8 cellular contexts compared by ENCODE assay signal in genomic region chr10:18658992-18659783, GRCh38. TPM values are rescaled to one million over a fixed set of nuclear protein-coding genes. Genes with fewer than 3 reads are reported as not detected.
DNase-seq lines count a peak whose midpoint lies in the region; ATAC-seq and TF ChIP-seq lines count a peak whose summit lies in the region.

Gene ARL5B, plus strand, starts transcription at chr10:18659431. Its CDS starts 207 bp downstream, at chr10:18659638.

- H3K4me3 ChIP-seq in SU-DHL-6 (ENCODE audit: insufficient read depth, low read length, poor library complexity, severe bottlenecking) (peak within 1 kb of the TSS; percentile 97), ovary (peak within 1 kb of the TSS; percentile 76), thyroid gland (replicated peaks in 1 of 3) (peak within 1 kb of the TSS; percentile 56 to 92 (median 65))

- H2AFZ ChIP-seq in SU-DHL-6 (ENCODE audit: low read depth, low read length, severe bottlenecking), result peak within 1 kb of the TSS; percentile 85

- peak within 1 kb of the TSS; percentile 95 for H3K9ac ChIP-seq in SU-DHL-6 (ENCODE audit: low read length)

- intact Hi-C loops in Right ventricle myocardium inferior (cut with DNase I) (loop anchor here (10.0 kb wide), 1 partner anchor 314 kb away; no protein-coding TSS in a partner anchor), ovary (cut with DNase I) (loop anchor here in 1 of 4 donors (10.0 kb wide), 1 partner anchor 994 kb away; no protein-coding TSS in a partner anchor), thyroid gland (cut with DNase I) (no loop called here)

- H3K9me2 ChIP-seq in SU-DHL-6 (replicated peaks; ENCODE audit: insufficient read depth, low read length), result no peaks in the 10 kb centered on the region

- H3K27me3 ChIP-seq in SU-DHL-6 (ENCODE audit: low read length) (no peaks in the 10 kb centered on the region), ovary (no peaks in the 10 kb centered on the region), thyroid gland (no peaks in the 10 kb centered on the region)

- 0 to 1% (median 0%) methylated on average over 62 to 73 of the region's 73 CpGs for WGBS in ovary, 3 donors
- 0% methylated on average over 25 to 51 of the region's 73 CpGs for WGBS in thyroid gland, 2 donors

- H3K27ac ChIP-seq in SU-DHL-6 (ENCODE audit: low read depth, low read length), result peak within 1 kb of the TSS; percentile 86
- H3K27ac ChIP-seq in ovary, result peak within 1 kb of the TSS; percentile 95 to 97
- H3K27ac ChIP-seq in thyroid gland, result peak within 1 kb of the TSS; percentile 92 to 97 (median 93)

- H3K79me2 ChIP-seq in SU-DHL-6 (ENCODE audit: insufficient read depth, low read length), result peaks cover 58% of the 10 kb centered on the region

- no peaks in the 10 kb centered on the region for H3F3A ChIP-seq in SU-DHL-6 (ENCODE audit: insufficient read depth)

- H3K4me2 ChIP-seq in SU-DHL-6 (ENCODE audit: low read depth, low read length, poor library complexity, severe bottlenecking), result peak within 1 kb of the TSS; percentile 98

- peak; percentile 97 for TF ChIP-seq EP300 in ovary (IDR thresholded peaks at IDR 0.05)

- TF ChIP-seq CTCF in GM10266 (IDR thresholded peaks at IDR 0.05; ENCODE audit: control insufficient read depth, insufficient read depth, low read depth, missing control alignments) (no peak), SU-DHL-6 (IDR thresholded peaks at IDR 0.05; ENCODE audit: insufficient read depth, low read length, poor library complexity, severe bottlenecking) (no peak), ovary (IDR thresholded peaks at IDR 0.05) (no peak), thyroid gland (IDR thresholded peaks at IDR 0.05) (no peak)

- H3K4me1 ChIP-seq in ovary (ENCODE audit: insufficient read depth) (peaks cover 8% of the 10 kb centered on the region), thyroid gland (peaks cover 16 to 22% of the 10 kb centered on the region in 2 donors)

- ATAC-seq in HG02623 (IDR thresholded peaks at IDR 0.05; ENCODE audit: unreplicated experiment) (peak; percentile 89), Right ventricle myocardium inferior (peak; percentile 100)

- H4K20me1 ChIP-seq in SU-DHL-6 (ENCODE audit: low read depth, low read length), result peaks cover 10% of the 10 kb centered on the region; the same call in 1 of the 2 replicates

- H3K36me3 ChIP-seq in SU-DHL-6 (ENCODE audit: low read length) (no peaks in the 10 kb centered on the region), ovary (no peaks in the 10 kb centered on the region), thyroid gland (no peaks in the 10 kb centered on the region)

- DNase-seq in GM10266 (ENCODE audit: extremely low spot score) (peak; percentile 94), NCI-H1105 (lab: John Stamatoyannopoulos, UW) (peak; percentile 87), Right ventricle myocardium inferior (ENCODE audit: missing footprints) (peak; percentile 98), ovary (peak; percentile 97 to 99 (median 98)), thyroid gland (peak; percentile 98 to 99)
- DNase-seq in activated naive CD8-positive, alpha-beta T cell treated with anti-CD3 and anti-CD28 coated beads, Interleukin-2, amount 50 U/mL, for 16 hours (ENCODE audit: low read depth, low spot score), result peak; percentile 95

- no peaks in the 10 kb centered on the region for H3K9me3 ChIP-seq in SU-DHL-6 (ENCODE audit: insufficient read depth, low read length)
- H3K9me3 ChIP-seq in ovary, result no peaks in the 10 kb centered on the region
- no peaks in the 10 kb centered on the region for H3K9me3 ChIP-seq in thyroid gland

- TF ChIP-seq POLR2A in ovary (IDR thresholded peaks at IDR 0.05), result peak; percentile 87
- peak in 1 of 2 donors; percentile 88 for TF ChIP-seq POLR2A in thyroid gland (IDR thresholded peaks at IDR 0.05)

RNA-seq across cellular contexts. Expression of gene ARL5B, which starts in this region (rescaled TPM):
- 6.2 TPM for total RNA-seq in Right ventricle myocardium inferior
- 10 to 100 TPM; 10.5 to 19.1 (median 13.0) TPM for total RNA-seq in ovary
- 1 to 10 TPM; 6.0 to 7.2 TPM for polyA plus RNA-seq in ovary
- 10 to 100 TPM; 12.4 to 21.5 (median 15.5) TPM for total RNA-seq in thyroid gland

Comparison
In these comparisons a context has a peak if more than half of its experiments do, and no peak if none do; other contexts are left out.
1. Peak in every context shown above with its lines: DNase-seq, ATAC-seq, H3K4me3 ChIP-seq and H3K27ac ChIP-seq.